ENCODE assay signal across 1 cellular context in genomic region chr16:75252049-75252864, GRCh38.
TF ChIP-seq lines count a peak whose summit lies in the region.

No MANE protein-coding gene starts in this region.

TF ChIP-seq in H1, 55 proteins besides CTCF, POLR2A, EP300 and RAD21:
- no peak for TF ChIP-seq RXRA (IDR thresholded peaks at IDR 0.05; ENCODE audit: insufficient read depth, low read depth, low read length)
- TF ChIP-seq TAF1 (IDR thresholded peaks at IDR 0.05; ENCODE audit: low read depth, low read length): 0 out of 2 replicates have a peak, but pooled peaks have one; percentile 6
- no peak for TF ChIP-seq CHD1 (IDR thresholded peaks at IDR 0.05; ENCODE audit: low read depth, low read length)
- no peak for TF ChIP-seq NANOG (IDR thresholded peaks at IDR 0.05; ENCODE audit: insufficient read depth, low read depth, low read length, poor library complexity, severe bottlenecking)
